In the genomic region with DNA sequence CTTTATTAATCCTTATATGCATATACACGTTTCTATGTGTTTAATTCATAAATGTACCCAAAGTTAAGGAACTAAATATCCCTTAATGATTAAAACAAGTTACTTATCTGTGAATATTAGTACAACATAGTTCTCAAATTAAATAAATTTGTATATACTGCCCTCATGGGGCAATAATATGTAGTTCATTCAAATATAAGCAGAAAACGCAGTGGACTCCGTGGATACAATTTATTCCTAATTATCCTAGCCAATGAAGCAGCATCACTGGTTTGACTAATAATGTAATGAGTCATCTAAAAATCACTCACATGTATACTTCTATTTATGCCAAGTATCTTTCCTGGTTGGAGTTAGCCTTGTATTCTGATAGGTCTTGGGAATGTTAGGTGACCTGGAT, we compare ENCODE assay signal across 12 cellular contexts.
DNase-seq lines count a peak whose midpoint lies in the region; ATAC-seq, FAIRE-seq and TF ChIP-seq lines count a peak whose summit lies in the region.
"Had no signal": no experiment of that assay in that cellular context is flagged by ENCODE, and none has a peak within 500 bp of the region (broad histone marks: within the 10 kb centered on the region; RNA-seq: fewer than 3 reads in every experiment).

No MANE protein-coding gene starts in this region.

- H3K4me1 Mint-ChIP-seq in nephron: no peaks in the 10 kb centered on the region
- H3K4me1 Mint-ChIP-seq in activated T-helper 17 cell treated with anti-CD3 and anti-CD28 coated beads, Interleukin-2, amount 50 U/mL, for 72 hours: no peaks in the 10 kb centered on the region

- no peaks in the 10 kb centered on the region for H3K27me3 Mint-ChIP-seq in nephron (ENCODE audit: low read depth)
- H3K27me3 Mint-ChIP-seq in activated T-helper 17 cell treated with anti-CD3 and anti-CD28 coated beads, Interleukin-2, amount 50 U/mL, for 72 hours: no peaks in the 10 kb centered on the region
- H3K27me3 Mint-ChIP-seq: activated naive CD8-positive, alpha-beta T cell had no signal

- peaks cover 7% of the 10 kb centered on the region for H3K9me3 Mint-ChIP-seq in nephron
- H3K9me3 Mint-ChIP-seq in activated T-helper 17 cell treated with anti-CD3 and anti-CD28 coated beads, Interleukin-2, amount 50 U/mL, for 72 hours: peaks cover 10% of the 10 kb centered on the region

- no peak overlapping the region for H3K4me3 Mint-ChIP-seq in nephron
- H3K4me3 Mint-ChIP-seq in activated T-helper 17 cell treated with anti-CD3 and anti-CD28 coated beads, Interleukin-2, amount 50 U/mL, for 72 hours: no peak overlapping the region
- H3K4me3 Mint-ChIP-seq: activated naive CD8-positive, alpha-beta T cell; stimulated activated effector memory CD8-positive, alpha-beta T cell treated with anti-CD3 and anti-CD28 coated beads, Interleukin-12 subunit alpha, Interleukin-12 subunit beta, amount 100 ng/mL, for 72 hours had no signal

- FAIRE-seq in D721Med (lab: Jason Lieb, UNC): no peak

- peak; percentile 43 for TF ChIP-seq CTCF in D721Med (IDR thresholded peaks at IDR 0.05; ENCODE audit: insufficient read depth, missing control alignments)
- no peak for TF ChIP-seq CTCF in epithelial cell of esophagus (IDR thresholded peaks at IDR 0.05; ENCODE audit: insufficient read depth, low read depth, low read length, missing control alignments)
- TF ChIP-seq CTCF in nephron (IDR thresholded peaks at IDR 0.05; ENCODE audit: unreplicated experiment in 3 of 3): peak; percentile 20 to 40 (median 31)

- peaks cover 34% of the 10 kb centered on the region for H3K36me3 Mint-ChIP-seq in nephron (ENCODE audit: low read depth)
- H3K36me3 Mint-ChIP-seq in activated T-helper 17 cell treated with anti-CD3 and anti-CD28 coated beads, Interleukin-2, amount 50 U/mL, for 72 hours (ENCODE audit: low read depth): peaks cover 26% of the 10 kb centered on the region
- H3K36me3 Mint-ChIP-seq: stimulated activated effector memory CD8-positive, alpha-beta T cell treated with anti-CD3 and anti-CD28 coated beads, Interleukin-12 subunit alpha, Interleukin-12 subunit beta, amount 100 ng/mL, for 72 hours had no signal

- ATAC-seq in GM21367 (IDR thresholded peaks at IDR 0.05; ENCODE audit: unreplicated experiment): no peak
- no peak for ATAC-seq in activated T-helper 17 cell treated with anti-CD3 and anti-CD28 coated beads, Interleukin-2, amount 50 U/mL, for 72 hours (replicated peaks)

- DNase-seq in D721Med (ENCODE audit: insufficient read length, low spot score): no peak
- DNase-seq in NCI-H226: peak; percentile 16
- peak; percentile 71 for DNase-seq in epithelial cell of esophagus (ENCODE audit: low read depth)
- DNase-seq in nucleus accumbens (lab: John Stamatoyannopoulos, UW): no peak
- no peak for DNase-seq in NCI-H1048 (lab: John Stamatoyannopoulos, UW)
- DNase-seq: activated CD4-positive, alpha-beta T cell treated with anti-CD3 and anti-CD28 coated beads for 1 hour; right lobe of liver had no signal

- H3K4me3 ChIP-seq in epithelial cell of esophagus (ENCODE audit: low read length): no peak overlapping the region
- H3K4me3 ChIP-seq: right lobe of liver had no signal

- no peak overlapping the region for H3K27ac Mint-ChIP-seq in nephron
- H3K27ac Mint-ChIP-seq in activated T-helper 17 cell treated with anti-CD3 and anti-CD28 coated beads, Interleukin-2, amount 50 U/mL, for 72 hours: no peak overlapping the region
- H3K27ac Mint-ChIP-seq: activated naive CD8-positive, alpha-beta T cell; stimulated activated effector memory CD8-positive, alpha-beta T cell treated with anti-CD3 and anti-CD28 coated beads, Interleukin-12 subunit alpha, Interleukin-12 subunit beta, amount 100 ng/mL, for 72 hours had no signal

Comparison
In these comparisons a context has a peak if more than half of its experiments do, and no peak if none do; other contexts are left out.
1. DNase-seq: peak in NCI-H226 (single experiment) and epithelial cell of esophagus (single experiment); none in D721Med (single experiment), nucleus accumbens (0 of 56) and NCI-H1048 (single experiment).